Comparison of ENCODE assay signal across 22 cellular contexts in genomic region chr2:135186054-135186453, GRCh38.
"Had no signal": no experiment of that assay in that cellular context is flagged by ENCODE, and none has a peak within 500 bp of the region (broad histone marks: within the 10 kb centered on the region; RNA-seq: fewer than 3 reads in every experiment).

No MANE protein-coding gene starts in this region.

- DNase-seq: dermis blood vessel endothelial cell; effector memory CD8-positive, alpha-beta T cell; erythroblast; esophagus squamous epithelium; kidney; left lung; lower lobe of right lung; natural killer cell; occipital lobe; ovary; posterior cingulate gyrus; psoas muscle; retina; sigmoid colon; stimulated activated CD4-positive, alpha-beta T cell treated with anti-CD3 and anti-CD28 coated beads, Interleukin-2, amount 100 ng/mL, for 24 hours; stimulated activated CD4-positive, alpha-beta T cell treated with anti-CD3 and anti-CD28 coated beads, Interleukin-4, amount 100 ng/mL, for 24 hours; stimulated activated naive CD4-positive, alpha-beta T cell treated with Interleukin-2 at 50 U/mL for 16 hours; stomach; thyroid gland had no signal

- ATAC-seq: effector memory CD8-positive, alpha-beta T cell; left lung; lower lobe of right lung; natural killer cell; psoas muscle; stimulated activated effector memory CD8-positive, alpha-beta T cell treated with anti-CD3 and anti-CD28 coated beads, Interleukin-12 subunit alpha, Interleukin-12 subunit beta, amount 100 ng/mL, for 72 hours had no signal

- H3K27ac ChIP-seq: coronary artery, esophagus squamous epithelium, hepatocyte, left lung, lower lobe of right lung, ovary, psoas muscle, sigmoid colon, stomach, thyroid gland had no signal

- H3K4me1 ChIP-seq: esophagus squamous epithelium, left lung, lower lobe of right lung, psoas muscle, sigmoid colon, stomach, thyroid gland had no signal

- H3K4me3 ChIP-seq: coronary artery, esophagus squamous epithelium, hepatocyte, left lung, lower lobe of right lung, ovary, psoas muscle, sigmoid colon, stomach, thyroid gland had no signal

- H3K36me3 ChIP-seq: esophagus squamous epithelium, left lung, lower lobe of right lung, ovary, sigmoid colon, thyroid gland had no signal

- H3K27me3 ChIP-seq: esophagus squamous epithelium, hepatocyte, left lung, ovary, sigmoid colon, stomach, thyroid gland had no signal

- H3K9me3 ChIP-seq: ovary, thyroid gland had no signal
